ENCODE assay signal across 20 cellular contexts in the genomic region with DNA sequence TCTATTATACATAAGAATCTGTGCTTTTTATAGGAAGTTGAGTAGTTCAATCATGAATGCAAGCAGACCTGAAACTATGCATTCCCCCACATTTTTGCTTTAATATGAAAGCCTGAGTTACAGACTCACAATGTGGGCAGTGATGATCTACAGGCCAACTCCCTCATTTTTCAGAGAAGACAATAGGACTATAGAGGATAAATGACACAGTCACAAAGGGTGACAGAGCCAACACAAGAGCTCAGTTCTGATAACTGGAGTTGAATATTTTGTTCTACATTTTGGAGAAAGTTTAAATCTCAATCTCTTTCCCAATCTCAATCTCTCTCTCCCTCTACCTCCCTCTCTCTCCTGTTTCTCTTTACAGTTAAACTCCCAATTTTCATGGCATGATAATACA. TPM values are rescaled to one million over a fixed set of nuclear protein-coding genes. Genes with fewer than 3 reads are reported as not detected.
DNase-seq lines count a peak whose midpoint lies in the region; ATAC-seq, FAIRE-seq and TF ChIP-seq lines count a peak whose summit lies in the region.
"Had no signal": no experiment of that assay in that cellular context is flagged by ENCODE, and none has a peak within 500 bp of the region (broad histone marks: within the 10 kb centered on the region; RNA-seq: fewer than 3 reads in every experiment).

No MANE protein-coding gene starts in this region.

- no peak for ATAC-seq in HG02885 (IDR thresholded peaks at IDR 0.05; ENCODE audit: poor library complexity, unreplicated experiment)
- no peak for ATAC-seq in SK-N-SH treated with all-trans-retinoic acid at 6 μM for 48 hours
- ATAC-seq in GM19324 (IDR thresholded peaks at IDR 0.05; ENCODE audit: low FRiP score, unreplicated experiment) = no peak
- ATAC-seq: A549; CD8-positive, alpha-beta T cell had no signal

- no peak overlapping the region for H3K4me2 ChIP-seq in astrocyte (ENCODE audit: low read length)
- H3K4me2 ChIP-seq: A549 had no signal

- H3K4me1 Mint-ChIP-seq in astrocyte (ENCODE audit: low read depth, unreplicated experiment) = no peaks in the 10 kb centered on the region
- H3K4me1 Mint-ChIP-seq: CD14-positive monocyte had no signal

- H3K9me3 Mint-ChIP-seq in astrocyte (ENCODE audit: unreplicated experiment) = no peaks in the 10 kb centered on the region
- H3K9me3 Mint-ChIP-seq: HFFc6 had no signal

- no peak for DNase-seq in astrocyte (ENCODE audit: low read depth)
- DNase-seq in inferior parietal cortex (ENCODE audit: extremely low spot score) = peak; percentile 20
- DNase-seq in pons (ENCODE audit: low spot score) = peak; percentile 77
- no peak for DNase-seq in NCI-H524 (lab: John Stamatoyannopoulos, UW)
- DNase-seq: CD8-positive, alpha-beta T cell; COR-L47; DMS153; DMS79 treated with DMSO at 0.1 percent for 48 hours; EL; HFFc6 had no signal

- no peaks in the 10 kb centered on the region for H3K79me2 ChIP-seq in astrocyte (ENCODE audit: insufficient read depth, low read length)

- H3K36me3 Mint-ChIP-seq in astrocyte (ENCODE audit: low read depth, unreplicated experiment) = no peaks in the 10 kb centered on the region
- H3K36me3 Mint-ChIP-seq: CD14-positive monocyte had no signal

- H2AFZ ChIP-seq in astrocyte (ENCODE audit: low read depth, low read length) = no peak overlapping the region

- no peaks in the 10 kb centered on the region for H4K20me1 ChIP-seq in astrocyte (ENCODE audit: insufficient read depth, low read length)

- H3K4me3 ChIP-seq in astrocyte (ENCODE audit: insufficient read depth, low read depth, low read length) = no peak overlapping the region
- H3K4me3 ChIP-seq: A549, HAP-1 had no signal

- H3K9ac ChIP-seq in astrocyte (ENCODE audit: low read length) = no peak overlapping the region

- no peaks in the 10 kb centered on the region for H3K4me1 ChIP-seq in astrocyte (ENCODE audit: insufficient read depth, low read length)
- H3K4me1 ChIP-seq: A549 had no signal

- H3K9me3 ChIP-seq in astrocyte (ENCODE audit: insufficient read depth, low read depth, low read length) = no peaks in the 10 kb centered on the region

- H3K36me3 ChIP-seq in astrocyte (ENCODE audit: insufficient read depth, low read length) = no peaks in the 10 kb centered on the region
- H3K36me3 ChIP-seq: HAP-1 had no signal

- H3K27me3 Mint-ChIP-seq in astrocyte (ENCODE audit: low read depth, unreplicated experiment) = no peaks in the 10 kb centered on the region

- no peak overlapping the region for H3K27ac Mint-ChIP-seq in astrocyte (ENCODE audit: unreplicated experiment)
- H3K27ac Mint-ChIP-seq: CD14-positive monocyte; CD8-positive, alpha-beta T cell; HFFc6 had no signal

- no peak overlapping the region for H3K4me3 Mint-ChIP-seq in astrocyte (ENCODE audit: unreplicated experiment)
- H3K4me3 Mint-ChIP-seq: CD14-positive monocyte; CD8-positive, alpha-beta T cell; HFFc6 had no signal

- H3K27me3 ChIP-seq in astrocyte (ENCODE audit: insufficient read depth, low read length) = no peaks in the 10 kb centered on the region

- no peak overlapping the region for H3K27ac ChIP-seq in astrocyte (ENCODE audit: low read depth, low read length)
- H3K27ac ChIP-seq: A549 had no signal

- FAIRE-seq in astrocyte (lab: Jason Lieb, UNC) = peak; percentile 54
- FAIRE-seq: D721Med, G401.6, GM12891, H1 had no signal

- TF ChIP-seq CTCF in astrocyte (IDR thresholded peaks at IDR 0.05; ENCODE audit: insufficient read depth, low read depth, low read length) = no peak

TF ChIP-seq in SK-N-SH treated with all-trans-retinoic acid at 6 μM for 48 hours, 23 proteins besides CTCF, POLR2A, EP300 and RAD21:
- TF ChIP-seq ARNTL (CRISPR knock-in tag; IDR thresholded peaks at IDR 0.05; ENCODE audit: borderline replicate concordance, low read depth) (no peak), ZNF70 (CRISPR knock-in tag; IDR thresholded peaks at IDR 0.05) (no peak), RARB (CRISPR knock-in tag; IDR thresholded peaks at IDR 0.05) (no peak), CSDC2 (CRISPR knock-in tag; IDR thresholded peaks at IDR 0.05) (no peak), ZFP30 (CRISPR knock-in tag; IDR thresholded peaks at IDR 0.05) (no peak), ESRRG (CRISPR knock-in tag; IDR thresholded peaks at IDR 0.05) (no peak), ZNF8 (CRISPR knock-in tag; IDR thresholded peaks at IDR 0.05) (no peak), SNAI2 (CRISPR knock-in tag; IDR thresholded peaks at IDR 0.05) (no peak), ZC3H10 (CRISPR knock-in tag; IDR thresholded peaks at IDR 0.05) (no peak), ISL1 (CRISPR knock-in tag; IDR thresholded peaks at IDR 0.05) (no peak), CREB5 (CRISPR knock-in tag; IDR thresholded peaks at IDR 0.05; ENCODE audit: low read depth) (no peak), TOX (CRISPR knock-in tag; IDR thresholded peaks at IDR 0.05; ENCODE audit: borderline replicate concordance) (no peak)
- TF ChIP-seq, protein P1, sequence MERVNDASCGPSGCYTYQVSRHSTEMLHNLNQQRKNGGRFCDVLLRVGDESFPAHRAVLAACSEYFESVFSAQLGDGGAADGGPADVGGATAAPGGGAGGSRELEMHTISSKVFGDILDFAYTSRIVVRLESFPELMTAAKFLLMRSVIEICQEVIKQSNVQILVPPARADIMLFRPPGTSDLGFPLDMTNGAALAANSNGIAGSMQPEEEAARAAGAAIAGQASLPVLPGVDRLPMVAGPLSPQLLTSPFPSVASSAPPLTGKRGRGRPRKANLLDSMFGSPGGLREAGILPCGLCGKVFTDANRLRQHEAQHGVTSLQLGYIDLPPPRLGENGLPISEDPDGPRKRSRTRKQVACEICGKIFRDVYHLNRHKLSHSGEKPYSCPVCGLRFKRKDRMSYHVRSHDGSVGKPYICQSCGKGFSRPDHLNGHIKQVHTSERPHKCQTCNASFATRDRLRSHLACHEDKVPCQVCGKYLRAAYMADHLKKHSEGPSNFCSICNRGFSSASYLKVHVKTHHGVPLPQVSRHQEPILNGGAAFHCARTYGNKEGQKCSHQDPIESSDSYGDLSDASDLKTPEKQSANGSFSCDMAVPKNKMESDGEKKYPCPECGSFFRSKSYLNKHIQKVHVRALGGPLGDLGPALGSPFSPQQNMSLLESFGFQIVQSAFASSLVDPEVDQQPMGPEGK (CRISPR knock-in tag; IDR thresholded peaks at IDR 0.05; ENCODE audit: borderline replicate concordance) = no peak
TF ChIP-seq in SK-N-SH treated with all-trans-retinoic acid at 6 μM for 48 hours: peak in this region for 0.

RNA-seq across cellular contexts. Expression of gene MBNL3, which starts 27.0 kb away (rescaled TPM):
- total RNA-seq in astrocyte = 3.5 and 4.1 TPM in 2 replicates

Comparison
In these comparisons a context has a peak if more than half of its experiments do, and no peak if none do; other contexts are left out.
1. DNase-seq: peak in inferior parietal cortex (single experiment) and pons (single experiment); none in astrocyte (single experiment) and NCI-H524 (0 of 2).